8 cellular contexts compared by ENCODE assay signal in genomic region chr7:128209229-128210035, GRCh38. TPM values are rescaled to one million over a fixed set of nuclear protein-coding genes. Genes with fewer than 3 reads are reported as not detected.
DNase-seq lines count a peak whose midpoint lies in the region; ATAC-seq, FAIRE-seq and TF ChIP-seq lines count a peak whose summit lies in the region.

No MANE protein-coding gene starts in this region.

- peaks cover 5% of the 10 kb centered on the region for H3K4me1 Mint-ChIP-seq in nephron

- H3K27me3 Mint-ChIP-seq in nephron (ENCODE audit: low read depth) = peaks cover 36% of the 10 kb centered on the region

- FAIRE-seq in HTR-8/SVneo (lab: Jason Lieb, UNC) = peak; percentile 44

- no peaks in the 10 kb centered on the region for H3K9me3 Mint-ChIP-seq in nephron

- peak; percentile 48 for ATAC-seq in GM18861 (IDR thresholded peaks at IDR 0.05; ENCODE audit: unreplicated experiment)

- DNase-seq in AG09319 (ENCODE audit: extremely low read depth, low read depth) = peak; percentile 44
- DNase-seq in HTR-8/SVneo (ENCODE audit: insufficient read length, low spot score) = peak; percentile 69
- peak; percentile 70 for DNase-seq in activated T-cell treated with anti-CD3 and anti-CD28 coated beads, Interleukin-2, amount 50 U/mL, for 1 hour
- DNase-seq in fibroblast of gingiva (ENCODE audit: low read depth) = peak; percentile 69
- DNase-seq in stimulated activated naive CD4-positive, alpha-beta T cell (lab: John Stamatoyannopoulos, UW) = peak; percentile 34 to 74 (median 50)

- TF ChIP-seq CTCF in AG09319 (IDR thresholded peaks at IDR 0.05; ENCODE audit: low read depth, low read length) = peak; percentile 98
- peak; percentile 96 to 97 (median 96) for TF ChIP-seq CTCF in nephron (IDR thresholded peaks at IDR 0.05; ENCODE audit: unreplicated experiment in 3 of 3)

- H3K36me3 Mint-ChIP-seq in nephron (ENCODE audit: low read depth) = no peaks in the 10 kb centered on the region

- no peak overlapping the region for H3K4me3 Mint-ChIP-seq in nephron

- no peak overlapping the region for H3K27ac Mint-ChIP-seq in nephron

TF ChIP-seq in PFSK-1, 5 proteins besides CTCF, POLR2A, EP300 and RAD21:
- TF ChIP-seq FOXP2 (optimal IDR thresholded peaks at IDR 0.05; ENCODE audit: borderline replicate concordance, extremely low read depth, extremely low read length, insufficient read depth) = peak; percentile 91
- TF ChIP-seq POLR2AphosphoS5 (IDR thresholded peaks at IDR 0.05; ENCODE audit: low read depth, low read length) = no peak
- no peak for TF ChIP-seq SIN3A (IDR thresholded peaks at IDR 0.05; ENCODE audit: borderline replicate concordance, insufficient read depth, low read length)
- 0 out of 4 replicates have a peak, but pooled peaks of 1 of the 2 experiments have one; percentile 38 for TF ChIP-seq REST (IDR thresholded peaks at IDR 0.05; ENCODE audit: insufficient read depth in 1 of 2, low read depth in 2 of 2, low read length in 2 of 2)
- TF ChIP-seq TAF1 (IDR thresholded peaks at IDR 0.05; ENCODE audit: borderline replicate concordance, insufficient read depth, low read length) = no peak

RNA-seq across cellular contexts. Expression of gene LEP, which starts 31.6 kb away (rescaled TPM):
- not detected for polyA plus RNA-seq in PFSK-1 (2012; ENCODE audit: insufficient read length, low read depth)

Comparison
In these comparisons a context has a peak if more than half of its experiments do, and no peak if none do; other contexts are left out.
1. Peak in every context shown above with its lines: DNase-seq and ATAC-seq.